Comparison of ENCODE assay signal across 8 cellular contexts in the genomic region with DNA sequence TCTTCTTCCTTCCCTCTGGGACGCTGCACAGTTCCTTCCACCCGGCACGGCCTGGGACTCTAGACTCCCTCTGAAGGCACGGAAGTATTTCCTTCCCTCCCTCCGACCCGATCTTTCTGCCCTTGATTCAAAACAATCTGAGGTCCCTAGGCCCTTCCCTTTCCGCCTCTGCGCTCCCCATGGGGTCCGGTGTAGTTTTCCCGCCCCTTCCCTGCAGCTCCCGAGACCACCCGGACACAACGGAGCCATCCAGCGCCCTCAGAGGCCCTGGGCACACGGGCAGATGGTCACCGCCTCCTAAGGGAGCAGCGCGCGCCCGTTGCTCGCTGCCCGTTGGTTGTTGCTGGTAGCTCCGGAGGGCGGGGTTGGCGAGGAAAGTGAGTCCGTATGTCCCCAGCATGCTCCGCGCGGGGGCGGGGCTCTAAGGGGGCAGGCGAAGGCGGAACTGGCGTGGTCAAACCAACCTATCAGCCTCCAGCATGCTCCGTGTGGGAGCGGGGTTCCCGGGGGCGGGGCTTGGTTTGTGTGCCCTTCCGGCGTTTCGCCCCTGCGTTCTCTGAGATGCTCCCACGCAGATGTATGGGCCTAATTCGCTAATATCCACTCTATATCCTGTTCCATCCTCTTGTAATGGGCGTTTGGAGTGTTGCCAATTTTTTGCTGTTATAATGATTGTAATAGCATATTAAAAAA. TPM values are rescaled to one million over a fixed set of nuclear protein-coding genes. Genes with fewer than 3 reads are reported as not detected.
A peak's percentile ranks its signal among the peaks of the same experiment; 100 is the strongest.
DNase-seq lines count a peak whose midpoint lies in the region; ATAC-seq and TF ChIP-seq lines count a peak whose summit lies in the region.

No MANE protein-coding gene starts in this region.

- H3K36me3 ChIP-seq in left ventricle myocardium inferior (no peaks in the 10 kb centered on the region), upper lobe of right lung (no peaks in the 10 kb centered on the region)

- peak; percentile 95 for TF ChIP-seq POLR2A in GM15510 (IDR thresholded peaks at IDR 0.05; ENCODE audit: borderline replicate concordance, extremely low read depth, insufficient read length)

- H3K4me3 ChIP-seq in left ventricle myocardium inferior (peak overlapping the region; percentile 72), upper lobe of right lung (peak overlapping the region; percentile 66)

- TF ChIP-seq CTCF in left ventricle myocardium inferior (IDR thresholded peaks at IDR 0.05; ENCODE audit: borderline replicate concordance): no peak
- TF ChIP-seq CTCF in upper lobe of right lung (IDR thresholded peaks at IDR 0.05): no peak

- H3K27me3 ChIP-seq in left ventricle myocardium inferior (ENCODE audit: low read depth) (no peaks in the 10 kb centered on the region), upper lobe of right lung (no peaks in the 10 kb centered on the region)

- intact Hi-C loops in left ventricle myocardium inferior (cut with micrococcal nuclease) (no loop called here), posterior vena cava (cut with DNase I) (no loop called here), upper lobe of right lung (cut with DNase I) (no loop called here)

- ATAC-seq in HG02884 (IDR thresholded peaks at IDR 0.05; ENCODE audit: unreplicated experiment): peak; percentile 92
- ATAC-seq in upper lobe of right lung: peak; percentile 100

- peak overlapping the region; percentile 89 for H3K27ac ChIP-seq in left ventricle myocardium inferior (replicated peaks)
- H3K27ac ChIP-seq in upper lobe of right lung: peak overlapping the region; percentile 88

- H3K9me3 ChIP-seq in left ventricle myocardium inferior (replicated peaks) (no peaks in the 10 kb centered on the region), upper lobe of right lung (no peaks in the 10 kb centered on the region)

- H3K4me1 ChIP-seq in left ventricle myocardium inferior (peaks cover 11% of the 10 kb centered on the region), upper lobe of right lung (peaks cover 8% of the 10 kb centered on the region)

- DNase-seq in NCI-H146 treated with DMSO at 0.1 percent for 48 hours (lab: John Stamatoyannopoulos, UW; ENCODE audit: unreplicated experiment) (peak; percentile 91), T-helper 1 cell (peak; percentile 96 to 99 (median 98)), amygdala (lab: John Stamatoyannopoulos, UW) (peak; percentile 86 to 100 (median 98)), left ventricle myocardium inferior (peak; percentile 100), posterior vena cava (ENCODE audit: low spot score) (peak; percentile 100), upper lobe of right lung (peak; percentile 100)

RNA-seq across cellular contexts. Expression of a gene that starts 19.6 kb away (rescaled TPM):
- 242 TPM for total RNA-seq in left ventricle myocardium inferior
- 100 to 1,000 TPM; 385 to 448 TPM for total RNA-seq in posterior vena cava
- total RNA-seq in upper lobe of right lung: 236 TPM

RNA-seq across cellular contexts. Expression of a gene that starts 47.2 kb away (rescaled TPM):
- total RNA-seq in left ventricle myocardium inferior: 4.9 TPM
- 10 to 100 TPM in 1 of 2 donors, 1 to 10 TPM in 1; 5.6 to 13.1 TPM for total RNA-seq in posterior vena cava
- 9.8 TPM for total RNA-seq in upper lobe of right lung

RNA-seq across cellular contexts. Expression of a gene that starts 52.9 kb away (rescaled TPM):
- total RNA-seq in left ventricle myocardium inferior: 1.5 TPM
- 1 to 10 TPM in 1 of 2 donors, under 1 TPM in 1; 0.90 to 1.7 TPM for total RNA-seq in posterior vena cava
- total RNA-seq in upper lobe of right lung: 2.5 TPM

RNA-seq across cellular contexts. Expression of a gene that starts 56.1 kb away (rescaled TPM):
- 22.0 TPM for total RNA-seq in left ventricle myocardium inferior
- 1 to 10 TPM; 4.9 to 7.4 TPM for total RNA-seq in posterior vena cava
- 13.2 TPM for total RNA-seq in upper lobe of right lung

Comparison
In these comparisons a context has a peak if more than half of its experiments do, and no peak if none do; other contexts are left out.
1. Peak in every context shown above with its lines: DNase-seq, ATAC-seq, H3K4me3 ChIP-seq and H3K27ac ChIP-seq.